Comparison of ENCODE assay signal across 15 cellular contexts in genomic region chr19:46080561-46080960, GRCh38.
A peak's percentile ranks its signal among the peaks of the same experiment; 100 is the strongest.
DNase-seq lines count a peak whose midpoint lies in the region; ATAC-seq and TF ChIP-seq lines count a peak whose summit lies in the region.
"Had no signal": no experiment of that assay in that cellular context is flagged by ENCODE, and none has a peak within 500 bp of the region (broad histone marks: within the 10 kb centered on the region; RNA-seq: fewer than 3 reads in every experiment).

No MANE protein-coding gene starts in this region.

- in situ Hi-C loops in astrocyte of the spinal cord (cut with HindIII; ENCODE audit: low sequenced_read_pairs): no loop called here

- TF ChIP-seq CTCF in AG10803 (conservative IDR thresholded peaks at IDR 0.05; ENCODE audit: low read length) (no peak), astrocyte of the spinal cord (IDR thresholded peaks at IDR 0.05; ENCODE audit: low read depth, low read length) (no peak)

- TF ChIP-seq EP300 in Ishikawa (IDR thresholded peaks at IDR 0.05; ENCODE audit: borderline replicate concordance): peak; percentile 94

- TF ChIP-seq RAD21 in Ishikawa (IDR thresholded peaks at IDR 0.05; ENCODE audit: low read depth): no peak

- DNase-seq in AG10803 (ENCODE audit: low read depth): peak; percentile 92
- peak; percentile 99 for DNase-seq in astrocyte of the spinal cord (ENCODE audit: low read depth, low spot score)
- DNase-seq in left kidney (ENCODE audit: low read depth, low spot score): peak; percentile 5
- no peak for DNase-seq in SIG-M5 (lab: John Stamatoyannopoulos, UW)
- DNase-seq in RPMI8226: no peak
- DNase-seq in HuH-7.5 (ENCODE audit: low spot score): no peak
- DNase-seq: CD8-positive, alpha-beta memory T cell; KG1; lower lobe of right lung; NCI-H446; psoas muscle had no signal

- ATAC-seq in GM19455 (IDR thresholded peaks at IDR 0.05; ENCODE audit: unreplicated experiment): no peak
- ATAC-seq: lower lobe of right lung, psoas muscle had no signal

- H3K4me3 ChIP-seq in AG10803 (ENCODE audit: low read length): no peak overlapping the region
- no peak overlapping the region for H3K4me3 ChIP-seq in astrocyte of the spinal cord (ENCODE audit: low read depth, low read length)
- H3K4me3 ChIP-seq: cardiac muscle cell, lower lobe of right lung, psoas muscle, vagina had no signal

TF ChIP-seq in Ishikawa, 13 proteins besides CTCF, POLR2A, EP300 and RAD21:
- no peak for TF ChIP-seq ZBTB7A (IDR thresholded peaks at IDR 0.05; ENCODE audit: low read depth)
- TF ChIP-seq MAX (IDR thresholded peaks at IDR 0.05): peak; percentile 40; the same call in 1 of the 2 replicates
- TF ChIP-seq CEBPB (IDR thresholded peaks at IDR 0.05): peak; percentile 10; the same call in 1 of the 2 replicates
- TF ChIP-seq, protein P1, sequence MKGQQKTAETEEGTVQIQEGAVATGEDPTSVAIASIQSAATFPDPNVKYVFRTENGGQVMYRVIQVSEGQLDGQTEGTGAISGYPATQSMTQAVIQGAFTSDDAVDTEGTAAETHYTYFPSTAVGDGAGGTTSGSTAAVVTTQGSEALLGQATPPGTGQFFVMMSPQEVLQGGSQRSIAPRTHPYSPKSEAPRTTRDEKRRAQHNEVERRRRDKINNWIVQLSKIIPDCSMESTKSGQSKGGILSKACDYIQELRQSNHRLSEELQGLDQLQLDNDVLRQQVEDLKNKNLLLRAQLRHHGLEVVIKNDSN (IDR thresholded peaks at IDR 0.05): no peak
- peak; percentile 38; the same call in 1 of the 2 replicates for TF ChIP-seq EGR1 (IDR thresholded peaks at IDR 0.05)
- TF ChIP-seq CREB1 (IDR thresholded peaks at IDR 0.05; ENCODE audit: low read depth): no peak
- TF ChIP-seq YY1 (IDR thresholded peaks at IDR 0.05; ENCODE audit: low read depth): peak; percentile 57; the same call in 1 of the 2 replicates
- peak; percentile 95 for TF ChIP-seq NFIC (IDR thresholded peaks at IDR 0.05)
- peak; percentile 98 for TF ChIP-seq TCF12 (IDR thresholded peaks at IDR 0.05; ENCODE audit: low read depth)
- TF ChIP-seq, protein P2, sequence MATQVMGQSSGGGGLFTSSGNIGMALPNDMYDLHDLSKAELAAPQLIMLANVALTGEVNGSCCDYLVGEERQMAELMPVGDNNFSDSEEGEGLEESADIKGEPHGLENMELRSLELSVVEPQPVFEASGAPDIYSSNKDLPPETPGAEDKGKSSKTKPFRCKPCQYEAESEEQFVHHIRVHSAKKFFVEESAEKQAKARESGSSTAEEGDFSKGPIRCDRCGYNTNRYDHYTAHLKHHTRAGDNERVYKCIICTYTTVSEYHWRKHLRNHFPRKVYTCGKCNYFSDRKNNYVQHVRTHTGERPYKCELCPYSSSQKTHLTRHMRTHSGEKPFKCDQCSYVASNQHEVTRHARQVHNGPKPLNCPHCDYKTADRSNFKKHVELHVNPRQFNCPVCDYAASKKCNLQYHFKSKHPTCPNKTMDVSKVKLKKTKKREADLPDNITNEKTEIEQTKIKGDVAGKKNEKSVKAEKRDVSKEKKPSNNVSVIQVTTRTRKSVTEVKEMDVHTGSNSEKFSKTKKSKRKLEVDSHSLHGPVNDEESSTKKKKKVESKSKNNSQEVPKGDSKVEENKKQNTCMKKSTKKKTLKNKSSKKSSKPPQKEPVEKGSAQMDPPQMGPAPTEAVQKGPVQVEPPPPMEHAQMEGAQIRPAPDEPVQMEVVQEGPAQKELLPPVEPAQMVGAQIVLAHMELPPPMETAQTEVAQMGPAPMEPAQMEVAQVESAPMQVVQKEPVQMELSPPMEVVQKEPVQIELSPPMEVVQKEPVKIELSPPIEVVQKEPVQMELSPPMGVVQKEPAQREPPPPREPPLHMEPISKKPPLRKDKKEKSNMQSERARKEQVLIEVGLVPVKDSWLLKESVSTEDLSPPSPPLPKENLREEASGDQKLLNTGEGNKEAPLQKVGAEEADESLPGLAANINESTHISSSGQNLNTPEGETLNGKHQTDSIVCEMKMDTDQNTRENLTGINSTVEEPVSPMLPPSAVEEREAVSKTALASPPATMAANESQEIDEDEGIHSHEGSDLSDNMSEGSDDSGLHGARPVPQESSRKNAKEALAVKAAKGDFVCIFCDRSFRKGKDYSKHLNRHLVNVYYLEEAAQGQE (IDR thresholded peaks at IDR 0.05; ENCODE audit: low read depth): no peak
- no peak for TF ChIP-seq TAF1 (IDR thresholded peaks at IDR 0.05; ENCODE audit: low read depth)
- TF ChIP-seq TEAD4 (IDR thresholded peaks at IDR 0.05): peak; percentile 88
- TF ChIP-seq FOXM1 (IDR thresholded peaks at IDR 0.05; ENCODE audit: borderline replicate concordance, low read depth): peak; percentile 80; the same call in 1 of the 2 replicates

Comparison
In these comparisons a context has a peak if more than half of its experiments do, and no peak if none do; other contexts are left out.
1. DNase-seq: peak in AG10803 (single experiment), astrocyte of the spinal cord (single experiment) and left kidney (single experiment); none in SIG-M5 (single experiment), RPMI8226 (single experiment) and HuH-7.5 (single experiment).